ENCODE assay signal across 8 cellular contexts in the genomic region with DNA sequence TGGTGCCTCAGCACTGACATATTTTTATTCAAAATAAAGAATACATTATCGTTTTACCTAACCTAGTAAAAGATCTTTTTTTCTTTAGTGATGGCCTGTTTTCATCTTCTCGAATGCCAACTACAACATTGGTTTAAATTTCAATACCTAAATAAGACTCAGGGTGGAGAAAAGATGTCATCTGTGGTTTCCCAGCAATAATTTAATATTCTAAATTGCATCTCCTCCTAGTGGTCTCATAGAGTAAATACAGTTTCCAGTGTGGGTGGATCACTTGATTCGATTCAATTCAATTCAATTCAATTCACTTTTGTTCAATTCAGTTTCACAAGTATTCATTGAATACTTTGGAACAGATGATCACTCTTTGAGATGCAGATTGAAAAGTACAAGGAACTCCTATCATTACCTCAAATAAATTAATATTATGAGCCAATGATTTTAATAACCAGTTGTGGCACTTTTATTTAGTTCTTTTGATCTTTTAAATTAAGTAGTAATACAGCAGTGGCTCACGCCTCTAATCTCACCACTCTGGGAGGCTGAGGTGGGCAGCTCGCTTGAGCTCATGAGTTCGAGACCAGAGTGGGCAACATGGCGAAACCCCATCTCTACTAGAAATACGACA.
DNase-seq lines count a peak whose midpoint lies in the region; ATAC-seq, FAIRE-seq and TF ChIP-seq lines count a peak whose summit lies in the region.

No MANE protein-coding gene starts in this region.

- H3K27ac ChIP-seq in GM12878 (ENCODE audit: control insufficient read depth, insufficient read depth): no peak overlapping the region
- H3K27ac ChIP-seq in aorta (ENCODE audit: low read depth in 1 of 2, low read length in 2 of 2): no peak overlapping the region

- H3K4me1 ChIP-seq in GM12878 (ENCODE audit: control insufficient read depth, insufficient read depth, low read length) (no peaks in the 10 kb centered on the region), aorta (ENCODE audit: control insufficient read depth in 1 of 2, insufficient read depth in 2 of 2, low read length in 2 of 2) (no peaks in the 10 kb centered on the region)

- intact Hi-C loops in GM12878 (cut with micrococcal nuclease; ENCODE audit: unreplicated experiment) (loop anchor here (1.0 kb wide), 1 partner anchor 429 kb away; no protein-coding TSS in a partner anchor), aorta (cut with DNase I) (loop anchor here (2.0 to 5.0 kb wide), 2 partner anchors 220 to 429 kb away; no protein-coding TSS in a partner anchor)

- H3K9ac ChIP-seq in GM12878 (ENCODE audit: control insufficient read depth, insufficient read depth, low read length): no peak overlapping the region

- H3K9me3 ChIP-seq in GM12878 (replicated peaks; ENCODE audit: control insufficient read depth, insufficient read depth, low read length): no peaks in the 10 kb centered on the region; the same call in 2 of the 3 replicates
- H3K9me3 ChIP-seq in aorta (ENCODE audit: control insufficient read depth, low read length): no peaks in the 10 kb centered on the region

- H3K4me1 Mint-ChIP-seq in activated T-cell treated with anti-CD3 and anti-CD28 coated beads, Interleukin-2, amount 50 U/mL, for 4 hours (ENCODE audit: low read depth): no peaks in the 10 kb centered on the region

- no TSS peak for BruUV-seq in GM12878 (replicated peaks; lab: Mats Ljungman, UMichigan)

- SMC1A ChIA-PET in GM12878 (lab: Charles Lee; ENCODE audit: uncharacterized antibody, unreplicated experiment): no interaction called here

- 0 out of 2 replicates have a peak, but pooled peaks have one; percentile 17 for TF ChIP-seq RAD21 in GM12878 (IDR thresholded peaks at IDR 0.05; ENCODE audit: insufficient read depth, low read depth, low read length)

- no peak for FAIRE-seq in GM12878 (lab: Jason Lieb, UNC)

- RAD21 ChIA-PET in GM12878 (lab: Charles Lee; ENCODE audit: unreplicated experiment): interaction anchor here (0.7 kb wide), 1 partner anchor 336 kb away, joined by 3 read pairs; no protein-coding TSS in a partner anchor

- no peak overlapping the region for H2AFZ ChIP-seq in GM12878 (ENCODE audit: control insufficient read depth, low read depth, low read length)

- in situ Hi-C loops in Caki2 (cut with HindIII; ENCODE audit: low pct_unique_long_range_greater_than_20kb, low sequenced_read_pairs): no loop called here
- in situ Hi-C loops in GM12878 (cut with MboI): no loop called here

- no peak for TF ChIP-seq EP300 in GM12878 (IDR thresholded peaks at IDR 0.05; ENCODE audit: borderline replicate concordance in 1 of 2, control insufficient read depth in 1 of 2, low read depth in 2 of 2, low read length in 2 of 2)

- WGBS in GM12878 (ENCODE audit: insufficient coverage, insufficient replicate concordance, low lambda C conversion rate, missing lambda C conversion rate): 26% methylated on average over 8 of the region's 8 CpGs
- WGBS in aorta, 2 donors: 68 to 70% methylated on average over 8 of the region's 8 CpGs

- CTCF ChIA-PET in GM12878 (lab: Yijun Ruan, JAX): interaction anchor here (0.9 kb wide), 1 partner anchor 458 kb away, joined by 3 read pairs; no protein-coding TSS in a partner anchor

- TF ChIP-seq CTCF in GM12878 (IDR thresholded peaks at IDR 0.05 in 2 of 3, conservative IDR thresholded peaks at IDR 0.05 in 1 of 3; ENCODE audit: control insufficient read depth in 2 of 3, extremely low read depth in 1 of 3, insufficient read depth in 1 of 3, low read depth in 3 of 3, low read length in 3 of 3): peak in 2 of 3 experiments; percentile 10 to 22; a peak in 2 of 6 replicates
- peak in 1 of 3 donors; percentile 16 for TF ChIP-seq CTCF in omental fat pad (IDR thresholded peaks at IDR 0.05)

- ATAC-seq in GM12878 (peak; percentile 68; the same call in 2 of the 3 replicates), omental fat pad (ENCODE audit: low FRiP score) (no peak), aorta (ENCODE audit: low FRiP score) (no peak)
- no peak for ATAC-seq in activated T-cell treated with anti-CD3 and anti-CD28 coated beads, Interleukin-2, amount 50 U/mL, for 4 hours

- no peaks in the 10 kb centered on the region for H4K20me1 ChIP-seq in GM12878 (ENCODE audit: control insufficient read depth, insufficient read depth)

- no peaks in the 10 kb centered on the region for H3K79me2 ChIP-seq in GM12878 (ENCODE audit: control insufficient read depth, insufficient read depth, low read length)

- no peaks in the 10 kb centered on the region for H3K36me3 Mint-ChIP-seq in activated T-cell treated with anti-CD3 and anti-CD28 coated beads, Interleukin-2, amount 50 U/mL, for 4 hours (ENCODE audit: insufficient read depth)

- H3K4me2 ChIP-seq in GM12878 (ENCODE audit: control insufficient read depth, insufficient read depth): no peak overlapping the region

- H3K4me3 ChIP-seq in GM12878 (no peak overlapping the region), aorta (ENCODE audit: low read length in 2 of 2) (no peak overlapping the region)

- H3K36me3 ChIP-seq in GM12878 (ENCODE audit: control insufficient read depth in 2 of 2, insufficient read depth in 2 of 2, low read length in 1 of 2) (no peaks in the 10 kb centered on the region), aorta (ENCODE audit: control insufficient read depth in 1 of 2, insufficient read depth in 2 of 2, low read length in 1 of 2) (no peaks in the 10 kb centered on the region)

- peaks cover 8% of the 10 kb centered on the region for H3K9me3 Mint-ChIP-seq in activated T-cell treated with anti-CD3 and anti-CD28 coated beads, Interleukin-2, amount 50 U/mL, for 4 hours

- no peak overlapping the region for H3K4me3 Mint-ChIP-seq in activated T-cell treated with anti-CD3 and anti-CD28 coated beads, Interleukin-2, amount 50 U/mL, for 4 hours

- DNase-seq in Caki2 (ENCODE audit: low read depth) (peak; percentile 18), HT-29 (ENCODE audit: low spot score) (peak; percentile 41), GM12878 (ENCODE audit: low read depth, low spot score) (no peak), lung microvascular endothelial cell (ENCODE audit: low read depth in 2 of 2) (peak; percentile 56 to 62), RPMI8226 (no peak), omental fat pad (ENCODE audit: low spot score) (no peak), aorta (no peak)
- DNase-seq in activated T-cell treated with anti-CD3 and anti-CD28 coated beads, Interleukin-2, amount 50 U/mL, for 4 hours: no peak

- H3K27me3 ChIP-seq in GM12878 (replicated peaks in 1 of 2; ENCODE audit: control insufficient read depth in 2 of 2, insufficient read depth in 2 of 2, low read length in 1 of 2) (no peaks in the 10 kb centered on the region), aorta (ENCODE audit: control insufficient read depth in 1 of 2, insufficient read depth in 2 of 2, low read length in 1 of 2) (no peaks in the 10 kb centered on the region)

- POLR2A ChIA-PET in GM12878 (lab: Charles Lee): no interaction called here

- H3K27me3 Mint-ChIP-seq in activated T-cell treated with anti-CD3 and anti-CD28 coated beads, Interleukin-2, amount 50 U/mL, for 4 hours (ENCODE audit: low read depth): no peaks in the 10 kb centered on the region

- TF ChIP-seq POLR2A in GM12878 (IDR thresholded peaks at IDR 0.05; ENCODE audit: low read depth, low read length): no peak

TF ChIP-seq in GM12878, 131 proteins besides CTCF, POLR2A, EP300 and RAD21:
- no peak for TF ChIP-seq LARP7 (IDR thresholded peaks at IDR 0.05)
- TF ChIP-seq ZZZ3 (IDR thresholded peaks at IDR 0.05; ENCODE audit: control insufficient read depth, insufficient read length, low read depth): no peak
- peak; percentile 23; the same call in 1 of the 2 replicates for TF ChIP-seq SMC3 (IDR thresholded peaks at IDR 0.05; ENCODE audit: borderline replicate concordance, low read length)

Comparison
In these comparisons a context has a peak if more than half of its experiments do, and no peak if none do; other contexts are left out.
1. DNase-seq: peak in Caki2 (single experiment), HT-29 (single experiment) and lung microvascular endothelial cell (2 of 2); none in GM12878 (single experiment), activated T-cell treated with anti-CD3 and anti-CD28 coated beads, Interleukin-2, amount 50 U/mL, for 4 hours (single experiment), RPMI8226 (single experiment), omental fat pad (single experiment) and aorta (0 of 2).